9 cellular contexts compared by ENCODE assay signal in the genomic region with DNA sequence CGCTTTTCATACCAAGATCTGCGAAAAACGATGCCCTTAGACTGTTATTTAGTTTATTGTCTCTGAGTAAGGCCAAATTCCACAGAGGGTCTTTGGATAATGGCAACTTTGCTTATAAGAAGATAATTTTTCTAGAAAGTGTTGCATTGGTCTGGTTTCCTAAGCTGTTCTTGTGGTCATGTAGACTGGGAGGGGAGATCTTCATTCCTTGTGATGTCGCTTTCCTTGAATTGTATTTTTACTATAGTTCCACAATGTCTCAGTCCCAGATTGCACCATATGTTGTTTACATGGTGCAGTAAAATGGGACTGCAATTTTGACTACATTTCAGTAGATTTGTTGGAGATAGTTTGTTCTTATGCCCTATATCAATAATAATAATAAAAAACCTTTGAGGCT. TPM values are rescaled to one million over a fixed set of nuclear protein-coding genes. Genes with fewer than 3 reads are reported as not detected.
A peak's percentile ranks its signal among the peaks of the same experiment; 100 is the strongest.
DNase-seq lines count a peak whose midpoint lies in the region; ATAC-seq and TF ChIP-seq lines count a peak whose summit lies in the region.
"Had no signal": no experiment of that assay in that cellular context is flagged by ENCODE, and none has a peak within 500 bp of the region (broad histone marks: within the 10 kb centered on the region; RNA-seq: fewer than 3 reads in every experiment).

No MANE protein-coding gene starts in this region.

- H3K27ac ChIP-seq in heart left ventricle: peak overlapping the region in 10 of 12 donors; percentile 80 to 98 (median 94)
- no peak overlapping the region for H3K27ac ChIP-seq in lower lobe of right lung
- H3K27ac ChIP-seq in urinary bladder (ENCODE audit: low read depth): no peak overlapping the region
- H3K27ac ChIP-seq: BLaER1 had no signal

- no peaks in the 10 kb centered on the region for H3K36me3 Mint-ChIP-seq in MCF 10A (ENCODE audit: insufficient read depth, unreplicated experiment)

- H3K4me1 Mint-ChIP-seq in MCF 10A (ENCODE audit: insufficient read depth, unreplicated experiment): peaks cover 12% of the 10 kb centered on the region

- H3K36me3 ChIP-seq in heart left ventricle (peaks cover 0 to 3% (median 0%) of the 10 kb centered on the region in 9 donors), lower lobe of right lung (no peaks in the 10 kb centered on the region), urinary bladder (ENCODE audit: insufficient read depth) (no peaks in the 10 kb centered on the region)
- H3K36me3 ChIP-seq: BLaER1 had no signal

- no peaks in the 10 kb centered on the region for H3K27me3 ChIP-seq in heart left ventricle
- no peaks in the 10 kb centered on the region for H3K27me3 ChIP-seq in lower lobe of right lung (ENCODE audit: low read depth)
- H3K27me3 ChIP-seq: BLaER1 had no signal

- CTCF ChIA-PET in MCF 10A (lab: Yijun Ruan, JAX): interaction anchor here (0.7 to 1.2 kb wide), 2 partner anchors 137 to 773 kb away, joined by 3 read pairs; no protein-coding TSS in a partner anchor

- H3K9me3 Mint-ChIP-seq in MCF 10A (ENCODE audit: unreplicated experiment): peaks cover 8% of the 10 kb centered on the region

- H3K4me3 ChIP-seq in heart left ventricle: peak overlapping the region; percentile 66 to 99 (median 90)
- H3K4me3 ChIP-seq in lower lobe of right lung: peak overlapping the region; percentile 85
- H3K4me3 ChIP-seq in urinary bladder (ENCODE audit: low read depth, low read length): peak overlapping the region; percentile 65
- H3K4me3 ChIP-seq: BLaER1 had no signal

- no peak overlapping the region for H3K27ac Mint-ChIP-seq in MCF 10A (ENCODE audit: low read depth, unreplicated experiment)

- no peak for DNase-seq in heart left ventricle
- DNase-seq in Right ventricle myocardium inferior (ENCODE audit: missing footprints): no peak
- DNase-seq in MCF 10A (ENCODE audit: unreplicated experiment): no peak
- no peak for DNase-seq in lower lobe of right lung

- no peak for TF ChIP-seq CTCF in heart left ventricle (IDR thresholded peaks at IDR 0.05)
- TF ChIP-seq CTCF in MCF 10A (IDR thresholded peaks at IDR 0.05; ENCODE audit: unreplicated experiment): no peak
- no peak for TF ChIP-seq CTCF in lower lobe of right lung (IDR thresholded peaks at IDR 0.05)

- H3K27me3 Mint-ChIP-seq in MCF 10A (ENCODE audit: insufficient read depth, unreplicated experiment): no peaks in the 10 kb centered on the region

- H3K4me1 ChIP-seq in heart left ventricle: peaks cover 0 to 58% (median 20%) of the 10 kb centered on the region in 12 donors
- H3K4me1 ChIP-seq in lower lobe of right lung: peaks cover 11% of the 10 kb centered on the region
- H3K4me1 ChIP-seq in urinary bladder (ENCODE audit: insufficient read depth): no peaks in the 10 kb centered on the region

- no peak for TF ChIP-seq POLR2A in heart left ventricle (IDR thresholded peaks at IDR 0.05)

- intact Hi-C loops in heart left ventricle (cut with DNase I) (loop anchor here (2.0 to 10.0 kb wide), 8 partner anchors 33 to 78 kb away; no protein-coding TSS in a partner anchor), Right ventricle myocardium inferior (cut with DNase I) (loop anchor here (2.0 to 5.0 kb wide), 3 partner anchors 28 to 132 kb away; no protein-coding TSS in a partner anchor), MCF 10A (cut with micrococcal nuclease) (no loop called here), lower lobe of right lung (cut with DNase I) (no loop called here)

- BruUV-seq in MCF 10A (replicated peaks; lab: Mats Ljungman, UMichigan): no TSS peak

- peak overlapping the region; percentile 76 for H3K4me3 Mint-ChIP-seq in MCF 10A (ENCODE audit: unreplicated experiment)

- ATAC-seq in heart left ventricle: no peak
- ATAC-seq in Right ventricle myocardium inferior: no peak
- ATAC-seq in lower lobe of right lung: no peak
- ATAC-seq in HG03520 (IDR thresholded peaks at IDR 0.05; ENCODE audit: unreplicated experiment): no peak
- no peak for ATAC-seq in activated CD4-positive, CD25-positive, alpha-beta regulatory T cell treated with anti-CD3 and anti-CD28 coated beads, Interleukin-2, amount 50 U/mL, for 24 hours
- no peak for ATAC-seq in GM19452 (IDR thresholded peaks at IDR 0.05; ENCODE audit: unreplicated experiment)

- POLR2A ChIA-PET in MCF 10A (lab: Yijun Ruan, JAX): interaction anchor here (3.2 kb wide), 1 partner anchor 44 kb away, joined by 19 read pairs; no protein-coding TSS in a partner anchor

- no peaks in the 10 kb centered on the region for H3K9me3 ChIP-seq in heart left ventricle
- no peaks in the 10 kb centered on the region for H3K9me3 ChIP-seq in lower lobe of right lung

- WGBS in heart left ventricle, 4 donors: 19 to 27% (median 24%) methylated on average over 4 of the region's 4 CpGs
- 41% methylated on average over 4 of the region's 4 CpGs for WGBS in urinary bladder

RNA-seq across cellular contexts. Expression of gene ST3GAL6, which starts 28.8 kb away (rescaled TPM):
- total RNA-seq in heart left ventricle: 10 to 100 TPM; 35.3 to 91.1 (median 64.5) TPM
- polyA plus RNA-seq in heart left ventricle: 10 to 100 TPM; 37.3 to 95.9 TPM
- total RNA-seq in Right ventricle myocardium inferior: 27.1 TPM
- 1.2 and 1.5 TPM in 2 replicates for total RNA-seq in MCF 10A (2022)
- 42.4 TPM for total RNA-seq in lower lobe of right lung
- 16.7 TPM for total RNA-seq in urinary bladder
- polyA plus RNA-seq in urinary bladder: 3.1 TPM

Comparison
In these comparisons a context has a peak if more than half of its experiments do, and no peak if none do; other contexts are left out.
1. H3K27ac ChIP-seq: peak in heart left ventricle (10 of 12); none in lower lobe of right lung (single experiment) and urinary bladder (single experiment).
2. intact Hi-C loops: an anchor here in heart left ventricle (2.0 to 10.0 kb wide) and Right ventricle myocardium inferior (2.0 to 5.0 kb wide); none called in MCF 10A and lower lobe of right lung.
3. Peak in every context shown above with its lines, with median percentiles within 50 percentile points of each other: H3K4me3 ChIP-seq.